13 cellular contexts compared by ENCODE assay signal in the genomic region with DNA sequence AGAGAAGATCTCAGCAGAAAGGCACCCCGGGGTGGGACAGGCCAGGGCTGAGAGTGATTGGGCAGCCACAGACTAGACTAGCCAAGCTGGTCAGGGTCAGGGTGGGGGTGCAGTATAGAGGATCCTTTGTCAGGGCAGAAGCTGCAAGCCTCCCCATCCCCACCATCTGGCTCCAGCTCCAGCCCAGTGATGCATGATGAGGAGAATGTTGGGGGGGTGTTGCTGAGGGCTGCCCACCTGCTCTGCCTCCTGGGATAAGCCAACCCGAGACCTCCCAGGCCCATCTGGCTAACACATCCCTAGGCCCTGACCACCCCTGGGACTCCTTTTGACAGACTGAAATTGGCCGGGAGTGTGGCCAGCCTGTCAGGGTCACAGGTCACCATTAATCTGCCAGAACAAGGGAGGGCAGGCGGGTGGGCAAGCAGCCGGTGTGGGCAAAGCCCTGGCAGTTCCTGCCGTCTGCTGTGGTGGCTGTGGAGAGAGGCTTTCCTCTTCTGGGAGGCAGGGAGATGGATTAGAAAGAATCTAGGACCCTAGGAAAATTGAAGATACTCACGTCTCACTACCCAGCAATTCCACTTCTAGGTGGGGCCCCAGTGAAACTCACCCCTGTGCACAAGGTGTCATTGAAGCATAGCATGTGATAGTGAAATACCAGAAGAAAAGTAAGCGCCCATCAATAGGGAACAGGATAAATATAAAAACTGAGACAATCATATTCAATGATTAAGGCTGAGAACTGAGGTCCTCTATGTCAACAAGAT. TPM values are rescaled to one million over a fixed set of nuclear protein-coding genes. Genes with fewer than 3 reads are reported as not detected.
A peak's percentile ranks its signal among the peaks of the same experiment; 100 is the strongest.
DNase-seq lines count a peak whose midpoint lies in the region; ATAC-seq, FAIRE-seq and TF ChIP-seq lines count a peak whose summit lies in the region.
"Had no signal": no experiment of that assay in that cellular context is flagged by ENCODE, and none has a peak within 500 bp of the region (broad histone marks: within the 10 kb centered on the region; RNA-seq: fewer than 3 reads in every experiment).

No MANE protein-coding gene starts in this region.

- no peaks in the 10 kb centered on the region for H3K36me3 ChIP-seq in HEK293 (ENCODE audit: control insufficient read depth in 2 of 2, insufficient read depth in 1 of 2, low read length in 2 of 2)
- no peaks in the 10 kb centered on the region for H3K36me3 ChIP-seq in upper lobe of left lung
- no peaks in the 10 kb centered on the region for H3K36me3 ChIP-seq in small intestine (ENCODE audit: control insufficient read depth in 2 of 2, insufficient read depth in 2 of 2, low read length in 2 of 2)
- H3K36me3 ChIP-seq: ascending aorta, stomach had no signal

- 69 to 74% methylated on average over 7 to 8 of the region's 8 CpGs for WGBS in upper lobe of left lung, 2 donors
- WGBS in small intestine, 3 donors = 74 to 77% (median 75%) methylated on average over 8 of the region's 8 CpGs

- H3K9me3 ChIP-seq in HEK293 (ENCODE audit: control insufficient read depth, insufficient read depth, low read depth, low read length) (no peaks in the 10 kb centered on the region), upper lobe of left lung (no peaks in the 10 kb centered on the region), small intestine (ENCODE audit: control insufficient read depth, low read depth) (no peaks in the 10 kb centered on the region)
- H3K9me3 ChIP-seq: ascending aorta, stomach had no signal

- peak overlapping the region; percentile 90 for H3K27ac Mint-ChIP-seq in glutamatergic neuron (ENCODE audit: unreplicated experiment)
- no peak overlapping the region for H3K27ac Mint-ChIP-seq in activated naive CD8-positive, alpha-beta T cell treated with anti-CD3 and anti-CD28 coated beads for 36 hours

- POLR2A ChIA-PET in HEK293 (lab: Yijun Ruan, JAX) = interaction anchor here (0.6 kb wide), 1 partner anchor 179 kb away, joined by 3 read pairs; no protein-coding TSS in a partner anchor

- H3K36me3 Mint-ChIP-seq in glutamatergic neuron (ENCODE audit: unreplicated experiment) = no peaks in the 10 kb centered on the region
- no peaks in the 10 kb centered on the region for H3K36me3 Mint-ChIP-seq in activated naive CD8-positive, alpha-beta T cell treated with anti-CD3 and anti-CD28 coated beads for 36 hours
- H3K36me3 Mint-ChIP-seq: CD4-positive, CD25-positive, alpha-beta regulatory T cell had no signal

- H3K4me1 Mint-ChIP-seq in glutamatergic neuron (ENCODE audit: low read depth, unreplicated experiment) = peaks cover 23% of the 10 kb centered on the region
- H3K4me1 Mint-ChIP-seq in activated naive CD8-positive, alpha-beta T cell treated with anti-CD3 and anti-CD28 coated beads for 36 hours = no peaks in the 10 kb centered on the region
- H3K4me1 Mint-ChIP-seq: CD4-positive, CD25-positive, alpha-beta regulatory T cell had no signal

- H3K4me3 ChIP-seq in HEK293 (ENCODE audit: low read depth, low read length) = no peak overlapping the region
- H3K4me3 ChIP-seq in upper lobe of left lung = no peak overlapping the region
- no peak overlapping the region for H3K4me3 ChIP-seq in small intestine (ENCODE audit: low read depth in 1 of 2, low read length in 2 of 2)
- H3K4me3 ChIP-seq: ascending aorta, stomach had no signal

- H3K4me3 Mint-ChIP-seq in glutamatergic neuron (ENCODE audit: unreplicated experiment) = peak overlapping the region; percentile 41
- H3K4me3 Mint-ChIP-seq in activated naive CD8-positive, alpha-beta T cell treated with anti-CD3 and anti-CD28 coated beads for 36 hours = no peak overlapping the region
- H3K4me3 Mint-ChIP-seq: CD4-positive, CD25-positive, alpha-beta regulatory T cell had no signal

- H3K27me3 ChIP-seq in upper lobe of left lung (no peaks in the 10 kb centered on the region), small intestine (ENCODE audit: control insufficient read depth in 2 of 2, insufficient read depth in 2 of 2, low read length in 2 of 2) (no peaks in the 10 kb centered on the region)
- H3K27me3 ChIP-seq: ascending aorta, stomach had no signal

- ATAC-seq in upper lobe of left lung (ENCODE audit: low FRiP score in 2 of 2) = no peak
- ATAC-seq: left lobe of liver had no signal

- TF ChIP-seq EP300 in upper lobe of left lung (IDR thresholded peaks at IDR 0.05) = no peak

- H3K4me1 ChIP-seq in HEK293 (ENCODE audit: control insufficient read depth, insufficient read depth, low read length) (no peaks in the 10 kb centered on the region), upper lobe of left lung (no peaks in the 10 kb centered on the region), small intestine (ENCODE audit: control insufficient read depth in 2 of 2, insufficient read depth in 1 of 2, low read depth in 1 of 2, low read length in 1 of 2) (no peaks in the 10 kb centered on the region)
- H3K4me1 ChIP-seq: parathyroid adenoma, stomach had no signal

- CTCF ChIA-PET in HEK293 (lab: Yijun Ruan, JAX) = no interaction called here

- H3K9me3 Mint-ChIP-seq in glutamatergic neuron (ENCODE audit: unreplicated experiment) = peaks cover 11% of the 10 kb centered on the region
- H3K9me3 Mint-ChIP-seq in activated naive CD8-positive, alpha-beta T cell treated with anti-CD3 and anti-CD28 coated beads for 36 hours = no peaks in the 10 kb centered on the region
- H3K9me3 Mint-ChIP-seq: CD4-positive, CD25-positive, alpha-beta regulatory T cell had no signal

- peaks cover 15% of the 10 kb centered on the region for H3K27me3 Mint-ChIP-seq in glutamatergic neuron (ENCODE audit: unreplicated experiment)
- no peaks in the 10 kb centered on the region for H3K27me3 Mint-ChIP-seq in activated naive CD8-positive, alpha-beta T cell treated with anti-CD3 and anti-CD28 coated beads for 36 hours
- H3K27me3 Mint-ChIP-seq: CD4-positive, CD25-positive, alpha-beta regulatory T cell had no signal

- H3K27ac ChIP-seq in HEK293 (ENCODE audit: extremely low read depth, low read depth, low read length) = no peak overlapping the region
- no peak overlapping the region for H3K27ac ChIP-seq in upper lobe of left lung
- no peak overlapping the region for H3K27ac ChIP-seq in small intestine (ENCODE audit: low read depth in 1 of 2, low read length in 1 of 2)
- H3K27ac ChIP-seq: ascending aorta, parathyroid adenoma, stomach had no signal

- no peak for TF ChIP-seq CTCF in HEK293 (tag by site-specific recombination; IDR thresholded peaks at IDR 0.05)
- no peak for TF ChIP-seq CTCF in glutamatergic neuron (IDR thresholded peaks at IDR 0.05; ENCODE audit: partially characterized antibody, unreplicated experiment)
- no peak for TF ChIP-seq CTCF in upper lobe of left lung (IDR thresholded peaks at IDR 0.05)

- TF ChIP-seq POLR2A in upper lobe of left lung (IDR thresholded peaks at IDR 0.05) = no peak

- no peak for FAIRE-seq in small intestine (lab: Jason Lieb, UNC)

- DNase-seq in NCI-H82 (lab: John Stamatoyannopoulos, UW) (peak; percentile 99), glutamatergic neuron (peak; percentile 88), putamen (ENCODE audit: low spot score) (peak; percentile 94), NCI-H748 treated with DMSO at 0.1 percent for 48 hours (lab: John Stamatoyannopoulos, UW) (no peak), upper lobe of left lung (no peak), small intestine (no peak)
- no peak for DNase-seq in activated naive CD8-positive, alpha-beta T cell treated with anti-CD3 and anti-CD28 coated beads for 36 hours
- DNase-seq: CD4-positive, CD25-positive, alpha-beta regulatory T cell; stomach had no signal

TF ChIP-seq in HEK293, 187 proteins besides CTCF, POLR2A, EP300 and RAD21:
- TF ChIP-seq, protein P1, sequence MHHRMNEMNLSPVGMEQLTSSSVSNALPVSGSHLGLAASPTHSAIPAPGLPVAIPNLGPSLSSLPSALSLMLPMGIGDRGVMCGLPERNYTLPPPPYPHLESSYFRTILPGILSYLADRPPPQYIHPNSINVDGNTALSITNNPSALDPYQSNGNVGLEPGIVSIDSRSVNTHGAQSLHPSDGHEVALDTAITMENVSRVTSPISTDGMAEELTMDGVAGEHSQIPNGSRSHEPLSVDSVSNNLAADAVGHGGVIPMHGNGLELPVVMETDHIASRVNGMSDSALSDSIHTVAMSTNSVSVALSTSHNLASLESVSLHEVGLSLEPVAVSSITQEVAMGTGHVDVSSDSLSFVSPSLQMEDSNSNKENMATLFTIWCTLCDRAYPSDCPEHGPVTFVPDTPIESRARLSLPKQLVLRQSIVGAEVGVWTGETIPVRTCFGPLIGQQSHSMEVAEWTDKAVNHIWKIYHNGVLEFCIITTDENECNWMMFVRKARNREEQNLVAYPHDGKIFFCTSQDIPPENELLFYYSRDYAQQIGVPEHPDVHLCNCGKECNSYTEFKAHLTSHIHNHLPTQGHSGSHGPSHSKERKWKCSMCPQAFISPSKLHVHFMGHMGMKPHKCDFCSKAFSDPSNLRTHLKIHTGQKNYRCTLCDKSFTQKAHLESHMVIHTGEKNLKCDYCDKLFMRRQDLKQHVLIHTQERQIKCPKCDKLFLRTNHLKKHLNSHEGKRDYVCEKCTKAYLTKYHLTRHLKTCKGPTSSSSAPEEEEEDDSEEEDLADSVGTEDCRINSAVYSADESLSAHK (tag by site-specific recombination; IDR thresholded peaks at IDR 0.05) = 0 out of 2 replicates have a peak, but pooled peaks have one; percentile 40
- no peak for TF ChIP-seq ZNF404 (tag by site-specific recombination; IDR thresholded peaks at IDR 0.05)

RNA-seq across cellular contexts. Expression of a gene that starts 22.2 kb away (rescaled TPM):
- total RNA-seq in glutamatergic neuron (ENCODE audit: unreplicated experiment) = 4.5 TPM
- 1 to 10 TPM; 4.0 to 4.7 TPM for total RNA-seq in activated naive CD8-positive, alpha-beta T cell treated with anti-CD3 and anti-CD28 coated beads for 36 hours
- total RNA-seq in upper lobe of left lung = 10 to 100 TPM in 3 of 6 donors, 1 to 10 TPM in 3; 8.2 to 23.4 (median 11.3) TPM
- polyA plus RNA-seq in small intestine = 10 to 100 TPM in 2 of 3 donors, 1 to 10 TPM in 1; 9.1 to 15.4 (median 13.9) TPM

RNA-seq across cellular contexts. Expression of a gene that starts 24.2 kb away (rescaled TPM):
- total RNA-seq in glutamatergic neuron (ENCODE audit: unreplicated experiment) (84.1 TPM), upper lobe of left lung (10 to 100 TPM; 10.0 to 35.6 (median 16.2) TPM)
- total RNA-seq in activated naive CD8-positive, alpha-beta T cell treated with anti-CD3 and anti-CD28 coated beads for 36 hours = 1 to 10 TPM; 6.4 to 6.7 TPM
- 1 to 10 TPM; 6.5 to 10.0 (median 8.5) TPM for polyA plus RNA-seq in small intestine

Comparison
In these comparisons a context has a peak if more than half of its experiments do, and no peak if none do; other contexts are left out.
1. DNase-seq: peak in NCI-H82 (single experiment), glutamatergic neuron (single experiment) and putamen (single experiment); none in activated naive CD8-positive, alpha-beta T cell treated with anti-CD3 and anti-CD28 coated beads for 36 hours (single experiment), NCI-H748 treated with DMSO at 0.1 percent for 48 hours (single experiment), upper lobe of left lung (0 of 2) and small intestine (single experiment).